Comparison of ENCODE assay signal across 28 cellular contexts in the genomic region with DNA sequence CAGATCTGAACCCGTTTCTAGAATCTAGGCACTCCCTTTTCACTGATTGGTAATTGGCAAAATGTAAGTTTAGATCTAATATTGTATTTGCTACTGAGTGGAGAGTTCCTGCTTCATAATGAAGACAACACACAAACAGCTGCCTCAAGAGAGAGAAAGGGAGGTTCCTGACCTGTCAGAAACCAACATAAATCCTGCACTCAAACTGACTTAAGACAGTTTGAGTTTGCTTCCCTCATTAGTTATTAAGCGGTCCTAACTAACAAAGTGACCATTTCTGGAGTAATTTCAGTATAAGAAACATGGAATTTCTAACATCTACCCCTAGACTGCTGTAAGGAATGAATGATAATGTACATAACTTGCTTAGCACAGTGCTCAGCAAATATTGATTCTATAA.
"Had no signal": no experiment of that assay in that cellular context is flagged by ENCODE, and none has a peak within 500 bp of the region (broad histone marks: within the 10 kb centered on the region; RNA-seq: fewer than 3 reads in every experiment).

No MANE protein-coding gene starts in this region.

- H2AFZ ChIP-seq: neural progenitor cell, parathyroid adenoma had no signal

- H3K4me3 Mint-ChIP-seq: natural killer cell treated with Interleukin-12 subunit alpha and Interleukin-12 subunit beta and Interleukin-15 and Interleukin-18, amount 100 ng/mL, for 72 hours; neural progenitor cell; stimulated activated effector memory CD8-positive, alpha-beta T cell treated with anti-CD3 and anti-CD28 coated beads, Interleukin-12 subunit alpha, Interleukin-12 subunit beta, amount 100 ng/mL, for 72 hours; stimulated activated naive B cell treated with anti-CD40 and anti-IgM and Interleukin-4, amounts not matched to agents 10 μg/mL and 1 μg/mL and 100 μg/mL, for 72 hours; stimulated activated naive CD8-positive, alpha-beta T cell treated with anti-CD3 and anti-CD28 coated beads, Interleukin-15, Interleukin-2, amounts not matched to agents 100 ng/mL and 50 ng/mL, for 24 hours had no signal

- H3K27me3 ChIP-seq: neural progenitor cell, ovary, right lobe of liver, sigmoid colon, stomach, thyroid gland, tibial nerve, upper lobe of left lung, vagina had no signal

- FAIRE-seq: small intestine, urothelium cell line had no signal

- H3K4me1 ChIP-seq: parathyroid adenoma, psoas muscle, right lobe of liver, sigmoid colon, stomach, thyroid gland, tibial nerve, upper lobe of left lung, vagina had no signal

- H3K4me3 ChIP-seq: neural progenitor cell, ovary, psoas muscle, right lobe of liver, sigmoid colon, stomach, thoracic aorta, thyroid gland, tibial nerve, upper lobe of left lung, vagina had no signal

- H3K9me3 Mint-ChIP-seq: neural progenitor cell; stimulated activated effector memory CD8-positive, alpha-beta T cell treated with anti-CD3 and anti-CD28 coated beads, Interleukin-12 subunit alpha, Interleukin-12 subunit beta, amount 100 ng/mL, for 72 hours; stimulated activated naive B cell treated with anti-CD40 and anti-IgM and Interleukin-4, amounts not matched to agents 10 μg/mL and 1 μg/mL and 100 μg/mL, for 72 hours; stimulated activated naive CD8-positive, alpha-beta T cell treated with anti-CD3 and anti-CD28 coated beads, Interleukin-15, Interleukin-2, amounts not matched to agents 100 ng/mL and 50 ng/mL, for 24 hours had no signal

- H3K27ac ChIP-seq: neural progenitor cell, ovary, parathyroid adenoma, psoas muscle, right lobe of liver, sigmoid colon, stomach, thoracic aorta, thyroid gland, tibial nerve, upper lobe of left lung, vagina had no signal

- H3K9me3 ChIP-seq: ovary, psoas muscle, right lobe of liver, sigmoid colon, stomach, thoracic aorta, thyroid gland, upper lobe of left lung, vagina had no signal

- H3K4me2 ChIP-seq: neural progenitor cell had no signal

- H3K9ac ChIP-seq: neural progenitor cell, parathyroid adenoma had no signal

- H3K36me3 ChIP-seq: neural progenitor cell, ovary, right lobe of liver, sigmoid colon, stomach, thoracic aorta, thyroid gland, tibial nerve, upper lobe of left lung, vagina had no signal

- H3K27ac Mint-ChIP-seq: natural killer cell treated with Interleukin-12 subunit alpha and Interleukin-12 subunit beta and Interleukin-15 and Interleukin-18, amount 100 ng/mL, for 72 hours; neural progenitor cell; progenitor cell of endocrine pancreas; stimulated activated effector memory CD8-positive, alpha-beta T cell treated with anti-CD3 and anti-CD28 coated beads, Interleukin-12 subunit alpha, Interleukin-12 subunit beta, amount 100 ng/mL, for 72 hours; stimulated activated naive B cell treated with anti-CD40 and anti-IgM and Interleukin-4, amounts not matched to agents 10 μg/mL and 1 μg/mL and 100 μg/mL, for 72 hours; stimulated activated naive CD8-positive, alpha-beta T cell treated with anti-CD3 and anti-CD28 coated beads, Interleukin-15, Interleukin-2, amounts not matched to agents 100 ng/mL and 50 ng/mL, for 24 hours had no signal

- H3K4me1 Mint-ChIP-seq: stimulated activated effector memory CD8-positive, alpha-beta T cell treated with anti-CD3 and anti-CD28 coated beads, Interleukin-12 subunit alpha, Interleukin-12 subunit beta, amount 100 ng/mL, for 72 hours; stimulated activated naive B cell treated with anti-CD40 and anti-IgM and Interleukin-4, amounts not matched to agents 10 μg/mL and 1 μg/mL and 100 μg/mL, for 72 hours had no signal

- DNase-seq: occipital lobe; ovary; posterior cingulate gyrus; psoas muscle; right cardiac atrium; right lobe of liver; sigmoid colon; small intestine; stimulated activated CD4-positive, alpha-beta T cell treated with anti-CD3 and anti-CD28 coated beads, Interleukin-15, amount 100 ng/mL, for 24 hours; stimulated activated CD4-positive, alpha-beta T cell treated with anti-CD3 and anti-CD28 coated beads, Interleukin-2, amount 100 ng/mL, for 24 hours; stimulated activated CD4-positive, alpha-beta T cell treated with anti-CD3 and anti-CD28 coated beads, Interleukin-2, amount 100 ng/mL, for 48 hours; stimulated activated CD4-positive, alpha-beta T cell treated with anti-CD3 and anti-CD28 coated beads, Interleukin-4, amount 100 ng/mL, for 24 hours; stimulated activated naive B cell treated with anti-CD40 and anti-IgM and Interleukin-4, amounts not matched to agents 10 μg/mL and 1 μg/mL and 100 μg/mL, for 72 hours; stimulated activated naive CD4-positive, alpha-beta T cell treated with Interleukin-2 at 50 U/mL for 16 hours; stomach; thyroid gland; trophoblast cell; upper lobe of left lung had no signal

- ATAC-seq: natural killer cell treated with Interleukin-12 subunit alpha and Interleukin-12 subunit beta and Interleukin-15 and Interleukin-18, amount 100 ng/mL, for 72 hours; psoas muscle; right cardiac atrium; right lobe of liver; stimulated activated effector memory CD8-positive, alpha-beta T cell treated with anti-CD3 and anti-CD28 coated beads, Interleukin-12 subunit alpha, Interleukin-12 subunit beta, amount 100 ng/mL, for 72 hours; stimulated activated naive B cell treated with anti-CD40 and anti-IgM and Interleukin-4, amounts not matched to agents 10 μg/mL and 1 μg/mL and 100 μg/mL, for 72 hours had no signal

- H3K79me2 ChIP-seq: parathyroid adenoma had no signal

- H3K27me3 Mint-ChIP-seq: progenitor cell of endocrine pancreas had no signal

- H3K36me3 Mint-ChIP-seq: natural killer cell treated with Interleukin-12 subunit alpha and Interleukin-12 subunit beta and Interleukin-15 and Interleukin-18, amount 100 ng/mL, for 72 hours; neural progenitor cell; stimulated activated effector memory CD8-positive, alpha-beta T cell treated with anti-CD3 and anti-CD28 coated beads, Interleukin-12 subunit alpha, Interleukin-12 subunit beta, amount 100 ng/mL, for 72 hours; stimulated activated naive B cell treated with anti-CD40 and anti-IgM and Interleukin-4, amounts not matched to agents 10 μg/mL and 1 μg/mL and 100 μg/mL, for 72 hours had no signal
